In the genomic region with DNA sequence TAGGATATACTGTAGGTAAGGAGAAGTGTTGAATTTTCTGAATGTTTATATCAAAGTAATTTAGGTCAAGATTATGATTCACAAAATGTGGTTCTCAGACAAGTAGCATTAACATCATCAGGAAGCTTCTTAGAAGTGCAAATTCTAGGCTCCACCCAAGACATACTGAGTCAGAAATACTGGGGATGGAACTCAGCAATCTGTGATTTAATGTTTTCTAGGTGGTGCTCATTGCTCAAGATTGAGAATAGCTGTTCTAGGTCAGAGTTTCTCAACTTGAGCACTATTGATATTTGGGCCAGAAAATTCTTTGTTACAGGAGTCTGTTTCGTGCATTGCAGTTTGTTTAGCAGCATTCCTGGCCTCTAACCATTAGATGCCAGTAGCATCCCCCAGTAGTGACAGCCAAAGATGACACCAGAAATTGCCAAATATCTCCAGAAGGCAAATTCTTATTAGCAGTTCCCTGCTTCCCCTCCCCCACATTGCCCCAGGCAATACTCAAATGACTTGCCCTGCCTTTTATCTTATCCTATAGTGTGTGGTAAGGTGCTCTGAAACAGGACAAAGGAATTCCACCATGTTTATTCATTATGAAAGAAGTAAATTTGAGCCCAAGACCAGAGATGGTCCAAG, we compare ENCODE assay signal across 20 cellular contexts.
"Had no signal": no experiment of that assay in that cellular context is flagged by ENCODE, and none has a peak within 500 bp of the region (broad histone marks: within the 10 kb centered on the region; RNA-seq: fewer than 3 reads in every experiment).

No MANE protein-coding gene starts in this region.

- H3K9me3 ChIP-seq: colonic mucosa, right lobe of liver, tibial artery had no signal

- H3K4me3 ChIP-seq: cardiac muscle cell, colonic mucosa, right lobe of liver, tibial artery had no signal

- DNase-seq: activated CD4-positive, alpha-beta T cell treated with anti-CD3 and anti-CD28 coated beads for 4 hours; activated CD4-positive, alpha-beta T cell treated with anti-CD3 and anti-CD28 coated beads, Interleukin-2, amount 50 U/mL, for 4 hours; activated naive CD4-positive, alpha-beta T cell; activated T-cell treated with anti-CD3 and anti-CD28 coated beads for 4 hours; activated T-cell treated with anti-CD3 and anti-CD28 coated beads, Interleukin-2, amount 50 U/mL, for 72 hours; anterior cingulate cortex; cerebellar nuclear complex; colonic mucosa; effector CD8-positive, alpha-beta T cell; left cardiac atrium; naive thymus-derived CD8-positive, alpha-beta T cell; right lobe of liver; stimulated activated CD4-positive, alpha-beta T cell treated with anti-CD3 and anti-CD28 coated beads, Interleukin-4, amount 100 ng/mL, for 4 hours; stimulated activated CD8-positive, alpha-beta memory T cell treated with anti-CD3 and anti-CD28 coated beads, Interleukin-4, amount 100 ng/mL, for 48 hours; stimulated activated naive CD8-positive, alpha-beta T cell treated with anti-CD3 and anti-CD28 coated beads, Interleukin-15, amount 100 ng/mL, for 72 hours; tibial artery had no signal

- H3K4me1 ChIP-seq: colonic mucosa, right lobe of liver, tibial artery had no signal

- H3K36me3 ChIP-seq: cardiac muscle cell, colonic mucosa, right lobe of liver, tibial artery had no signal

- ATAC-seq: activated naive CD4-positive, alpha-beta T cell treated with anti-CD3 and anti-CD28 coated beads, Interleukin-2, amount 50 U/mL, for 72 hours; activated T-cell treated with anti-CD3 and anti-CD28 coated beads, Interleukin-2, amount 50 U/mL, for 72 hours; naive thymus-derived CD8-positive, alpha-beta T cell; right lobe of liver; stimulated activated memory B cell treated with anti-CD40 and anti-IgM and Interleukin-4, amounts not matched to agents 10 μg/mL and 1 μg/mL and 100 μg/mL, for 72 hours; stimulated activated naive CD8-positive, alpha-beta T cell treated with anti-CD3 and anti-CD28 coated beads, Interleukin-15, amount 100 ng/mL, for 72 hours had no signal

- H3K27ac ChIP-seq: cardiac muscle cell, colonic mucosa, right lobe of liver, tibial artery, VCaP had no signal

- H3K27me3 ChIP-seq: cardiac muscle cell, colonic mucosa, right lobe of liver, tibial artery had no signal
